1 cellular context compared by ENCODE assay signal in genomic region chr13:105804561-105805190, GRCh38.
TF ChIP-seq lines count a peak whose summit lies in the region.

No MANE protein-coding gene starts in this region.

TF ChIP-seq in IMR-90, 13 proteins besides CTCF, POLR2A, EP300 and RAD21 (continued from another document):
- no peak for TF ChIP-seq MAZ (IDR thresholded peaks at IDR 0.05; ENCODE audit: borderline replicate concordance, low read depth, low read length)
- no peak for TF ChIP-seq ELK1 (IDR thresholded peaks at IDR 0.05; ENCODE audit: borderline replicate concordance, low read depth, low read length)
- no peak for TF ChIP-seq CEBPB (IDR thresholded peaks at IDR 0.05; ENCODE audit: low read depth, low read length)
- TF ChIP-seq FOS (IDR thresholded peaks at IDR 0.05; ENCODE audit: low read depth, low read length), result no peak
- no peak for TF ChIP-seq SMC3 (IDR thresholded peaks at IDR 0.05; ENCODE audit: low read depth, low read length)
